In the genomic region with DNA sequence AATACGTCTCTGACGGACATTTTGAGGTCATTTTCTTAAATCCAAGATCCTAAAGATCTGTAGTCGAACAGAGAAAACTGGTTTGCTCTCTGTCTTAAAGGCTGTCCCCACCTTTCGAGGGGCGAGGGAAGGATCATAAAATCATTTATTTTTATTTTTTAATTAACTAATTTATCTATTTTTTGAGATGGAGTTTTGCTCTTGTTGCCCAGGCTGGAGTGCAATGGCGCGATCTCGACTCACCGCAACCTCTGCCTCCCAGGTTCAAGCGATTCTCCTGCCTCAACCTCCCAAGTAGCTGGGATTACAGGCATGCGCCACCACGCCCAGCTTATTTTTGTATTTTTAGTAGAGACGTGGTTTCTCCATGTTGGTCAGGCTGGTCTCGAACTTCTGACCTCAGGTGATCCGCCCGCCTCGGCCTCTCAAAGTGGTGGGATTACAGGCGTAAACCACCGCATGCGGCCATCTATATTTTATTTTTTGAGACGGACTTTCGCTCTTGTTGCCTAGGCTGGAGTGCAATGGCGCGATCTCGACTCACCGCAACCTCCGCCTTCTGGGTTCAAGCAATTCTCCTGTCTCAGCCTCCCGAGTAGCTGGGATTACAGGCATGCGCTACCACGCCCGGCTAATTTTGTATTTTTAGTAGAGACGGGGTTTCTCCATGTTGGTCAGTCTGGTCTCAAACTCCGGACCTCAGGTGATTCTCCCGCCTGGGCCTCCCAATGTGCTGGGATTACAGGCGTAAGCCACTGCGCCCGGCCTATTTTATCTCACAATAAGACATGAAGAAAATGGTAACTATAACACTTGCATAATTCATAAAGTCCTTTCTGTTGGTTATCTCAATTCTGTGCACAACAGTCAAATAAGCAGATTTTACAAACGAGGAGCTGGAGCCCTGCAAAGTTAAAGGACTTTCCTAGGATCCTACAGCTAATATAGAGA, we compare ENCODE assay signal across 6 cellular contexts. TPM values are rescaled to one million over a fixed set of nuclear protein-coding genes. Genes with fewer than 3 reads are reported as not detected.
A peak's percentile ranks its signal among the peaks of the same experiment; 100 is the strongest.
DNase-seq lines count a peak whose midpoint lies in the region; FAIRE-seq and TF ChIP-seq lines count a peak whose summit lies in the region.
"Not testable (repeated sequence)": the region's sequence is repeated elsewhere in the genome, so short reads cannot be mapped to it uniquely, and the experiment has no call there.

No MANE protein-coding gene starts in this region.

- H3K9me3 ChIP-seq in HUES64 (ENCODE audit: insufficient read depth, low read depth, low read length); kidney (ENCODE audit: control insufficient read depth in 1 of 2, low read length in 2 of 2); prostate gland: not testable (repeated sequence)

- H3K27me3 ChIP-seq in HUES64 (ENCODE audit: insufficient read depth, low read length); dorsolateral prefrontal cortex; prostate gland (replicated peaks; ENCODE audit: insufficient read depth): not testable (repeated sequence)

- H3K27me3 Mint-ChIP-seq in activated CD4-positive, alpha-beta memory T cell treated with anti-CD3 and anti-CD28 coated beads, Interleukin-2, amount 10 ng/mL, durations not matched to agents 7 days and 5 days = not testable (repeated sequence)

- POLR2A ChIA-PET in activated CD4-positive, alpha-beta memory T cell treated with anti-CD3 and anti-CD28 coated beads, Interleukin-2, amount 10 ng/mL, durations not matched to agents 7 days and 5 days (lab: Charles Lee) = interaction anchor here (1.0 to 16.4 kb wide), 21 partner anchors 8 to 161 kb away, joined by 3 to 561 read pairs (median 11); partner anchors contain the start of genes ABCF1, DHX16, FLOT1 and MRPS18B

- peak overlapping the region; percentile 99 for H3K27ac Mint-ChIP-seq in activated CD4-positive, alpha-beta memory T cell treated with anti-CD3 and anti-CD28 coated beads, Interleukin-2, amount 10 ng/mL, durations not matched to agents 7 days and 5 days

- H3K4me1 ChIP-seq in HUES64 (ENCODE audit: insufficient read depth, low read length); kidney (ENCODE audit: control insufficient read depth in 1 of 2, insufficient read depth in 1 of 2, low read depth in 1 of 2, low read length in 2 of 2); prostate gland (replicated peaks): not testable (repeated sequence)

- not testable (repeated sequence) for FAIRE-seq in kidney (lab: Jason Lieb, UNC)

- 87% methylated on average over 36 of the region's 38 CpGs for WGBS in HUES64
- WGBS in prostate gland = 74% methylated on average over 38 of the region's 38 CpGs

- peaks cover 59% of the 10 kb centered on the region for H3K4me1 Mint-ChIP-seq in activated CD4-positive, alpha-beta memory T cell treated with anti-CD3 and anti-CD28 coated beads, Interleukin-2, amount 10 ng/mL, durations not matched to agents 7 days and 5 days

- H3K9ac ChIP-seq in HUES64 (ENCODE audit: low read depth, low read length) = peak overlapping the region; percentile 100
- peak overlapping the region; percentile 12 to 86 for H3K9ac ChIP-seq in kidney (ENCODE audit: low read length in 2 of 2)

- not testable (repeated sequence) for TF ChIP-seq CTCF in 22Rv1 (IDR thresholded peaks at IDR 0.05); kidney (IDR thresholded peaks at IDR 0.05; ENCODE audit: borderline replicate concordance, extremely low read depth, insufficient read depth); prostate gland (IDR thresholded peaks at IDR 0.05)
- peak in 3 of 56 donors; percentile 3 to 16 (median 4) for TF ChIP-seq CTCF in dorsolateral prefrontal cortex (IDR thresholded peaks at IDR 0.05 in 54 of 56, conservative IDR thresholded peaks at IDR 0.05 in 2 of 56; ENCODE audit: low read depth in 1 of 56, partially characterized antibody in 56 of 56)

- H3K4me3 ChIP-seq in HUES64 (ENCODE audit: low read length) (peak overlapping the region; percentile 98), dorsolateral prefrontal cortex (peak overlapping the region; percentile 50 to 95 (median 80)), kidney (ENCODE audit: low read length in 2 of 2) (peak overlapping the region; percentile 71 to 78), prostate gland (peak overlapping the region; percentile 58 to 74)

- intact Hi-C loops in dorsolateral prefrontal cortex (cut with DNase I) = loop anchor here in 1 of 2 donors (1.0 to 10.0 kb wide), 3 partner anchors 27 to 233 kb away; partner anchors contain the start of genes HLA-E, MRPS18B and PPP1R10
- intact Hi-C loops in kidney (cut with DNase I); prostate gland (cut with DNase I): not testable (repeated sequence)

- H3K36me3 ChIP-seq in HUES64 (ENCODE audit: insufficient read depth, low read length) (peaks cover 36% of the 10 kb centered on the region), kidney (ENCODE audit: control insufficient read depth in 1 of 2, insufficient read depth in 2 of 2, low read length in 2 of 2) (peaks cover 4 to 14% of the 10 kb centered on the region in 2 donors)
- not testable (repeated sequence) for H3K36me3 ChIP-seq in prostate gland

- not testable (repeated sequence) for DNase-seq in activated CD4-positive, alpha-beta memory T cell treated with anti-CD3 and anti-CD28 coated beads, Interleukin-2, amount 10 ng/mL, durations not matched to agents 7 days and 5 days; dorsolateral prefrontal cortex; prostate gland (ENCODE audit: low spot score)
- peak; percentile 68 for DNase-seq in kidney

- not testable (repeated sequence) for H3K9me3 Mint-ChIP-seq in activated CD4-positive, alpha-beta memory T cell treated with anti-CD3 and anti-CD28 coated beads, Interleukin-2, amount 10 ng/mL, durations not matched to agents 7 days and 5 days

- not testable (repeated sequence) for TF ChIP-seq POLR2A in prostate gland (IDR thresholded peaks at IDR 0.05)

- H3K27ac ChIP-seq in 22Rv1 = peak overlapping the region; percentile 97
- H3K27ac ChIP-seq in HUES64 (ENCODE audit: low read depth, low read length) = peak overlapping the region; percentile 96
- H3K27ac ChIP-seq in dorsolateral prefrontal cortex = peak overlapping the region; percentile 55 to 98 (median 94)
- H3K27ac ChIP-seq in kidney (ENCODE audit: low read depth in 2 of 2, low read length in 2 of 2) = peak overlapping the region; percentile 84 to 88
- H3K27ac ChIP-seq in prostate gland = peak overlapping the region; percentile 71 to 84

- peaks cover 70% of the 10 kb centered on the region for H3K36me3 Mint-ChIP-seq in activated CD4-positive, alpha-beta memory T cell treated with anti-CD3 and anti-CD28 coated beads, Interleukin-2, amount 10 ng/mL, durations not matched to agents 7 days and 5 days (ENCODE audit: low read depth)

- CTCF ChIA-PET in activated CD4-positive, alpha-beta memory T cell treated with anti-CD3 and anti-CD28 coated beads, Interleukin-2, amount 10 ng/mL, durations not matched to agents 7 days and 5 days (lab: Charles Lee) = interaction anchor here (0.6 to 25.8 kb wide), 11 partner anchors 12 to 173 kb away, joined by 3 to 626 read pairs (median 4); partner anchors contain the start of genes DHX16, IER3 and MRPS18B

- peak overlapping the region; percentile 84 for H3K4me3 Mint-ChIP-seq in activated CD4-positive, alpha-beta memory T cell treated with anti-CD3 and anti-CD28 coated beads, Interleukin-2, amount 10 ng/mL, durations not matched to agents 7 days and 5 days

RNA-seq across cellular contexts. Expression of gene MDC1, which starts 1.0 kb away (rescaled TPM):
- polyA plus RNA-seq in HUES64 (2013, experiment 1 of 2) = 45.9 TPM
- polyA plus RNA-seq in HUES64 (2013, experiment 2 of 2) = 43.7 TPM
- 10 to 100 TPM; 49.7 to 54.6 TPM for total RNA-seq in activated CD4-positive, alpha-beta memory T cell treated with anti-CD3 and anti-CD28 coated beads, Interleukin-2, amount 10 ng/mL, durations not matched to agents 7 days and 5 days
- total RNA-seq in dorsolateral prefrontal cortex (10 to 100 TPM; 25.7 to 64.4 (median 40.3) TPM), kidney (47.9 TPM), prostate gland (10 to 100 TPM; 20.5 to 26.3 TPM)
- 9.5 TPM for polyA plus RNA-seq in kidney (ENCODE audit: insufficient read depth, low read depth, low replicate concordance)

RNA-seq across cellular contexts. Expression of gene TUBB, which starts 2.0 kb away (rescaled TPM):
- 1,851 TPM for polyA plus RNA-seq in HUES64 (2013, experiment 1 of 2)
- polyA plus RNA-seq in HUES64 (2013, experiment 2 of 2) = 1,975 TPM
- 1,000 to 10,000 TPM; 1,162 to 1,172 TPM for total RNA-seq in activated CD4-positive, alpha-beta memory T cell treated with anti-CD3 and anti-CD28 coated beads, Interleukin-2, amount 10 ng/mL, durations not matched to agents 7 days and 5 days
- total RNA-seq in dorsolateral prefrontal cortex = 100 to 1,000 TPM; 113 to 326 (median 218) TPM
- total RNA-seq in kidney = 295 TPM
- 197 TPM for polyA plus RNA-seq in kidney (ENCODE audit: insufficient read depth, low read depth, low replicate concordance)
- total RNA-seq in prostate gland = 100 to 1,000 TPM; 196 to 270 TPM

RNA-seq across cellular contexts. Expression of gene FLOT1, which starts 24.4 kb away (rescaled TPM):
- 81.5 TPM for polyA plus RNA-seq in HUES64 (2013, experiment 1 of 2)
- 90.9 TPM for polyA plus RNA-seq in HUES64 (2013, experiment 2 of 2)
- total RNA-seq in activated CD4-positive, alpha-beta memory T cell treated with anti-CD3 and anti-CD28 coated beads, Interleukin-2, amount 10 ng/mL, durations not matched to agents 7 days and 5 days = 100 to 1,000 TPM; 125 to 131 TPM
- total RNA-seq in dorsolateral prefrontal cortex (100 to 1,000 TPM; 130 to 270 (median 200) TPM), kidney (227 TPM), prostate gland (100 to 1,000 TPM; 117 to 133 TPM)
- polyA plus RNA-seq in kidney (ENCODE audit: insufficient read depth, low read depth, low replicate concordance) = 317 TPM

RNA-seq across cellular contexts. Expression of gene IER3, which starts 26.2 kb away (rescaled TPM):
- 32.3 TPM for polyA plus RNA-seq in HUES64 (2013, experiment 1 of 2)
- 41.0 TPM for polyA plus RNA-seq in HUES64 (2013, experiment 2 of 2)
- 10 to 100 TPM; 11.2 to 13.1 TPM for total RNA-seq in activated CD4-positive, alpha-beta memory T cell treated with anti-CD3 and anti-CD28 coated beads, Interleukin-2, amount 10 ng/mL, durations not matched to agents 7 days and 5 days
- 10 to 100 TPM in 27 of 120 experiments, 1 to 10 TPM in 93; 2.1 to 35.8 (median 6.7) TPM for total RNA-seq in dorsolateral prefrontal cortex
- 59.5 TPM for total RNA-seq in kidney
- polyA plus RNA-seq in kidney (ENCODE audit: insufficient read depth, low read depth, low replicate concordance) = 94.3 TPM
- 10 to 100 TPM; 13.9 to 26.4 TPM for total RNA-seq in prostate gland

RNA-seq across cellular contexts. Expression of gene NRM, which starts 27.3 kb away (rescaled TPM):
- 32.6 TPM for polyA plus RNA-seq in HUES64 (2013, experiment 1 of 2)
- 39.9 TPM for polyA plus RNA-seq in HUES64 (2013, experiment 2 of 2)
- total RNA-seq in activated CD4-positive, alpha-beta memory T cell treated with anti-CD3 and anti-CD28 coated beads, Interleukin-2, amount 10 ng/mL, durations not matched to agents 7 days and 5 days = 10 to 100 TPM; 40.5 to 41.1 TPM
- 1 to 10 TPM in 119 of 120 experiments, under 1 TPM in 1; 0.83 to 8.0 (median 2.5) TPM for total RNA-seq in dorsolateral prefrontal cortex
- 14.2 TPM for total RNA-seq in kidney
- polyA plus RNA-seq in kidney (ENCODE audit: insufficient read depth, low read depth, low replicate concordance) = 14.2 TPM
- 1 to 10 TPM; 5.9 to 7.3 TPM for total RNA-seq in prostate gland
